16 cellular contexts compared by ENCODE assay signal in genomic region chr12:98425859-98426258, GRCh38.
"Had no signal": no experiment of that assay in that cellular context is flagged by ENCODE, and none has a peak within 500 bp of the region (broad histone marks: within the 10 kb centered on the region; RNA-seq: fewer than 3 reads in every experiment).

No MANE protein-coding gene starts in this region.

- ATAC-seq: activated CD8-positive, alpha-beta T cell treated with anti-CD3 and anti-CD28 coated beads for 36 hours; left lung; naive thymus-derived CD8-positive, alpha-beta T cell; pancreas; sciatic nerve; stimulated activated memory B cell treated with anti-CD40 and anti-IgM and Interleukin-4, amounts not matched to agents 10 μg/mL and 1 μg/mL and 100 μg/mL, for 72 hours had no signal

- FAIRE-seq: frontal cortex, pancreas had no signal

- H3K4me3 ChIP-seq: coronary artery, left lung, pancreas, spleen, thoracic aorta, upper lobe of left lung had no signal

- DNase-seq: activated CD4-positive, alpha-beta T cell treated with anti-CD3 and anti-CD28 coated beads, Interleukin-2, amount 10 ng/mL, durations not matched to agents 24 days and 14 days; activated CD8-positive, alpha-beta T cell treated with anti-CD3 and anti-CD28 coated beads for 36 hours; activated naive CD4-positive, alpha-beta T cell treated with anti-CD3 and anti-CD28 coated beads for 36 hours; activated T-cell treated with anti-CD3 and anti-CD28 coated beads, Interleukin-2, amount 50 U/mL, for 1 hour; anterior cingulate cortex; left lung; naive thymus-derived CD8-positive, alpha-beta T cell; pancreas; spleen; stimulated activated CD4-positive, alpha-beta T cell treated with anti-CD3 and anti-CD28 coated beads, Interleukin-4, amount 100 ng/mL, for 4 hours; upper lobe of left lung had no signal

- H3K27me3 ChIP-seq: left lung, pancreas, spleen, upper lobe of left lung had no signal

- H3K27ac ChIP-seq: coronary artery, left lung, pancreas, spleen, thoracic aorta, upper lobe of left lung had no signal

- H3K9me3 ChIP-seq: left lung, pancreas, spleen, thoracic aorta, upper lobe of left lung had no signal

- H3K36me3 ChIP-seq: left lung, pancreas, spleen, thoracic aorta, upper lobe of left lung had no signal
